ENCODE assay signal across 36 cellular contexts in the genomic region with DNA sequence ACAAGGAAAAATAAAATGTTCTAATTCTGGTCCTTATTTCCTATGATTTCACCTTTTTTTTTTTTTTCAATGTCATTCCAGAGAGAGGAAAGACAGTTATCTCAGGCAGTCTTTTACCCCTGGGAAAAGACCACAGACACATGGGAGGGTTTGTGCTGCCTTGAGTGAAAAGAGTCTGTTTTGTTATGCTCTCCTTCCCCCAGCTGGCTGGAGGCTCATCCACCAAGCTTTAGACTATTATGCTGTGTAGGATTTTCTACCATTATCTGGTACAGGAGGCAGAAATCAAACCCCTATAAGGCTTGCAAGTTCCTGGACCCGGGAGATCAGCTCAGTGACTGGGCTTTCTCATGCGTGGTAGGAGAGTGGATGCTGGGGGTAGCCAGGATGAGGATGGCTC.
DNase-seq lines count a peak whose midpoint lies in the region; ATAC-seq, FAIRE-seq and TF ChIP-seq lines count a peak whose summit lies in the region.
"Had no signal": no experiment of that assay in that cellular context is flagged by ENCODE, and none has a peak within 500 bp of the region (broad histone marks: within the 10 kb centered on the region; RNA-seq: fewer than 3 reads in every experiment).

No MANE protein-coding gene starts in this region.

- H2AFZ ChIP-seq in IMR-90 (replicated peaks; ENCODE audit: low read length, poor library complexity): no peak overlapping the region
- no peak overlapping the region for H2AFZ ChIP-seq in endothelial cell of umbilical vein (ENCODE audit: low read depth, low read length)

- in situ Hi-C loops in IMR-90 (cut with MboI; ENCODE audit: low sequenced_read_pairs): no loop called here

- no peak overlapping the region for H3K56ac ChIP-seq in IMR-90 (ENCODE audit: extremely low read depth, insufficient read depth, low read length)
- H3K56ac ChIP-seq in mesendoderm (ENCODE audit: low read length): no peak overlapping the region

- no peaks in the 10 kb centered on the region for H3K36me3 Mint-ChIP-seq in CD4-positive, alpha-beta memory T cell
- H3K36me3 Mint-ChIP-seq: activated CD4-positive, alpha-beta memory T cell treated with anti-CD3 and anti-CD28 coated beads for 36 hours; naive B cell; type B pancreatic cell had no signal

- DNase-seq in Ammon's horn (ENCODE audit: low spot score) (peak; percentile 46), IMR-90 (no peak), endothelial cell of umbilical vein (ENCODE audit: low read depth, low spot score) (no peak), mesendoderm (no peak), lower leg skin (ENCODE audit: low spot score in 2 of 2) (no peak), NCI-H2029 (lab: John Stamatoyannopoulos, UW) (no peak), OCI-M2 (lab: John Stamatoyannopoulos, UW; ENCODE audit: unreplicated experiment) (no peak)
- no peak for DNase-seq in CD4-positive, alpha-beta memory T cell
- DNase-seq: activated CD4-positive, alpha-beta memory T cell treated with anti-CD3 and anti-CD28 coated beads for 36 hours; activated CD4-positive, CD25-positive, alpha-beta regulatory T cell treated with anti-CD3 and anti-CD28 coated beads, Interleukin-2, amount 50 U/mL, for 72 hours; activated CD8-positive, alpha-beta memory T cell treated with anti-CD3 and anti-CD28 coated beads, Interleukin-2, amount 50 U/mL, for 4 hours; activated naive CD4-positive, alpha-beta T cell treated with anti-CD3 and anti-CD28 coated beads, Interleukin-2, amount 50 U/mL, for 16 hours; amniotic stem cell; colonic mucosa; COR-L47; DMS79 treated with DMSO at 0.1 percent for 48 hours; effector memory CD8-positive, alpha-beta T cell; foreskin melanocyte; immature natural killer cell; left colon; naive B cell; NCI-H146; NCI-H526 treated with DMSO at 0.1 percent for 48 hours; nucleus accumbens; spleen; stimulated activated CD4-positive, alpha-beta T cell treated with anti-CD3 and anti-CD28 coated beads, Interleukin-2, amount 100 ng/mL, for 48 hours had no signal

- H3K9me3 Mint-ChIP-seq in CD4-positive, alpha-beta memory T cell: no peaks in the 10 kb centered on the region
- H3K9me3 Mint-ChIP-seq: activated CD4-positive, alpha-beta memory T cell treated with anti-CD3 and anti-CD28 coated beads for 36 hours; effector memory CD8-positive, alpha-beta T cell; immature natural killer cell; naive B cell; T-helper 1 cell treated with Interleukin-12 subunit alpha and Interleukin-12 subunit beta and Interleukin-4 antibody, amounts not matched to agents 30 μg/mL and 1 μg/mL, for 36 hours; type B pancreatic cell had no signal

- H3K4ac ChIP-seq in IMR-90 (ENCODE audit: low read depth, low read length) (no peak overlapping the region), mesendoderm (ENCODE audit: low read depth, low read length) (no peak overlapping the region)

- H3K23ac ChIP-seq in IMR-90 (ENCODE audit: low read depth, low read length): no peak overlapping the region
- H3K23ac ChIP-seq in mesendoderm (ENCODE audit: low read length): no peak overlapping the region

- H3K9me3 ChIP-seq in IMR-90 (ENCODE audit: control insufficient read depth, insufficient read depth, low read length) (no peaks in the 10 kb centered on the region), endothelial cell of umbilical vein (replicated peaks; ENCODE audit: control insufficient read depth, insufficient read depth, low read length) (no peaks in the 10 kb centered on the region)
- H3K9me3 ChIP-seq in CD4-positive, alpha-beta memory T cell (ENCODE audit: control insufficient read depth in 1 of 2, low read length in 2 of 2): no peaks in the 10 kb centered on the region
- H3K9me3 ChIP-seq: breast epithelium, colonic mucosa, HAP-1, SJSA1, spleen had no signal

- no peak for ATAC-seq in IMR-90 (ENCODE audit: low read depth)
- ATAC-seq: effector memory CD8-positive, alpha-beta T cell; esophagus mucosa; left colon had no signal

- TF ChIP-seq RAD21 in IMR-90 (IDR thresholded peaks at IDR 0.05; ENCODE audit: low read length): no peak

- no CpG with 5 or more reads among the region's 2 CpGs for WGBS in IMR-90 (ENCODE audit: extremely low coverage in 2 of 2, insufficient read length in 1 of 2), 2 experiments
- WGBS in mesendoderm (ENCODE audit: extremely low coverage, insufficient coverage, low lambda C conversion rate): no CpG with 5 or more reads among the region's 2 CpGs
- 83 to 91% methylated on average over 2 of the region's 2 CpGs for WGBS in lower leg skin, 2 donors

- H3K18ac ChIP-seq in IMR-90 (ENCODE audit: low read depth, low read length): no peak overlapping the region; the same call in 1 of the 2 replicates
- peak overlapping the region; percentile 11 for H3K18ac ChIP-seq in mesendoderm (ENCODE audit: low read length)

- H3K79me1 ChIP-seq in IMR-90 (ENCODE audit: low read depth in 1 of 2, low read length in 2 of 2) (no peaks in the 10 kb centered on the region), mesendoderm (ENCODE audit: low read length) (no peaks in the 10 kb centered on the region)

- no peak overlapping the region for H3K4me3 Mint-ChIP-seq in CD4-positive, alpha-beta memory T cell
- H3K4me3 Mint-ChIP-seq: activated CD4-positive, alpha-beta memory T cell treated with anti-CD3 and anti-CD28 coated beads for 36 hours; B cell; effector memory CD8-positive, alpha-beta T cell; immature natural killer cell; naive B cell; T-helper 1 cell treated with Interleukin-12 subunit alpha and Interleukin-12 subunit beta and Interleukin-4 antibody, amounts not matched to agents 30 μg/mL and 1 μg/mL, for 36 hours; type B pancreatic cell had no signal

- H3K4me2 ChIP-seq in IMR-90 (ENCODE audit: low read depth, low read length) (no peak overlapping the region), endothelial cell of umbilical vein (ENCODE audit: insufficient read depth, low read length) (no peak overlapping the region), mesendoderm (ENCODE audit: low read length) (no peak overlapping the region)
- H3K4me2 ChIP-seq: KMS-11 had no signal

- no peak overlapping the region for H2AK5ac ChIP-seq in IMR-90 (ENCODE audit: low read depth, low read length)
- H2AK5ac ChIP-seq in mesendoderm (ENCODE audit: low read length): no peak overlapping the region

- H3K9ac ChIP-seq in IMR-90 (ENCODE audit: low read depth, low read length) (no peak overlapping the region), endothelial cell of umbilical vein (replicated peaks; ENCODE audit: extremely low read depth, insufficient read depth, low read length) (no peak overlapping the region), mesendoderm (ENCODE audit: low read length) (no peak overlapping the region)
- H3K9ac ChIP-seq: KMS-11 had no signal

- no peak overlapping the region for H2AK9ac ChIP-seq in IMR-90 (replicated peaks; ENCODE audit: low read depth, low read length, poor library complexity)

- CTCF ChIA-PET in IMR-90 (lab: Yijun Ruan, JAX): interaction anchor here (1.6 kb wide), 1 partner anchor 26 kb away, joined by 5 read pairs; no protein-coding TSS in a partner anchor
- CTCF ChIA-PET in endothelial cell of umbilical vein (lab: Charles Lee): interaction anchor here (0.7 to 2.0 kb wide), 4 partner anchors 9 to 273 kb away, joined by 3 to 7 read pairs (median 4); no protein-coding TSS in a partner anchor
- CTCF ChIA-PET in CD4-positive, alpha-beta memory T cell (lab: Charles Lee; ENCODE audit: partially characterized antibody): interaction anchor here (1.2 kb wide), 2 partner anchors 10 to 26 kb away, joined by 3 read pairs; no protein-coding TSS in a partner anchor

- H3K27me3 Mint-ChIP-seq in CD4-positive, alpha-beta memory T cell: no peaks in the 10 kb centered on the region
- H3K27me3 Mint-ChIP-seq: activated CD4-positive, alpha-beta memory T cell treated with anti-CD3 and anti-CD28 coated beads for 36 hours; B cell; effector memory CD8-positive, alpha-beta T cell; naive B cell; type B pancreatic cell had no signal

- no peaks in the 10 kb centered on the region for H3K27me3 ChIP-seq in IMR-90 (ENCODE audit: control insufficient read depth, insufficient read depth, low read length)
- H3K27me3 ChIP-seq in endothelial cell of umbilical vein (ENCODE audit: control insufficient read depth in 2 of 2, insufficient read depth in 2 of 2, low read length in 2 of 2): no peaks in the 10 kb centered on the region
- H3K27me3 ChIP-seq in mesendoderm (ENCODE audit: insufficient read depth, low read length, poor library complexity): no peaks in the 10 kb centered on the region
- H3K27me3 ChIP-seq in CD4-positive, alpha-beta memory T cell (ENCODE audit: insufficient read depth, low read length): no peaks in the 10 kb centered on the region
- H3K27me3 ChIP-seq: breast epithelium, colonic mucosa, SJSA1, spleen had no signal

- H3K27ac ChIP-seq in IMR-90 (ENCODE audit: insufficient read depth, low read length): no peak overlapping the region
- no peak overlapping the region for H3K27ac ChIP-seq in endothelial cell of umbilical vein (ENCODE audit: insufficient read depth, low read depth, low read length)
- H3K27ac ChIP-seq in mesendoderm (ENCODE audit: low read depth, low read length): no peak overlapping the region
- H3K27ac ChIP-seq in CD4-positive, alpha-beta memory T cell (ENCODE audit: low read depth, low read length): no peak overlapping the region
- H3K27ac ChIP-seq: breast epithelium, colonic mucosa, KMS-11, SJSA1, spleen had no signal

- TF ChIP-seq CTCF in IMR-90 (conservative IDR thresholded peaks at IDR 0.05; ENCODE audit: low read depth, low read length) (no peak), endothelial cell of umbilical vein (IDR thresholded peaks at IDR 0.05; ENCODE audit: extremely low read depth in 1 of 2, insufficient read depth in 1 of 2, low read depth in 1 of 2, low read length in 2 of 2) (no peak), lower leg skin (IDR thresholded peaks at IDR 0.05) (no peak)

- peaks cover 10% of the 10 kb centered on the region for H3K4me1 ChIP-seq in IMR-90 (ENCODE audit: control insufficient read depth, insufficient read depth, low read length)
- H3K4me1 ChIP-seq in endothelial cell of umbilical vein (ENCODE audit: control insufficient read depth, extremely low read depth, insufficient read depth, low read length): no peaks in the 10 kb centered on the region
- peaks cover 4% of the 10 kb centered on the region for H3K4me1 ChIP-seq in mesendoderm (ENCODE audit: control insufficient read depth, low read depth, low read length)
- H3K4me1 ChIP-seq in CD4-positive, alpha-beta memory T cell (ENCODE audit: insufficient read depth, low read length): no peaks in the 10 kb centered on the region
- H3K4me1 ChIP-seq: colonic mucosa had no signal

- intact Hi-C loops in IMR-90 (cut with micrococcal nuclease): no loop called here
- intact Hi-C loops in endothelial cell of umbilical vein (cut with micrococcal nuclease): no loop called here
- intact Hi-C loops in lower leg skin (cut with DNase I; ENCODE audit: low total_unique reads): no loop called here
- intact Hi-C loops in CD4-positive, alpha-beta memory T cell (cut with micrococcal nuclease): no loop called here

- H2BK15ac ChIP-seq in IMR-90 (ENCODE audit: low read depth, low read length): no peak overlapping the region
- no peak overlapping the region for H2BK15ac ChIP-seq in mesendoderm (replicated peaks; ENCODE audit: low read depth)

- no peak overlapping the region for H3K14ac ChIP-seq in IMR-90 (replicated peaks; ENCODE audit: low read depth, low read length)

- POLR2A ChIA-PET in IMR-90 (lab: Charles Lee; ENCODE audit: unreplicated experiment): no interaction called here
- POLR2A ChIA-PET in endothelial cell of umbilical vein (lab: Charles Lee): no interaction called here
- POLR2A ChIA-PET in CD4-positive, alpha-beta memory T cell (lab: Charles Lee; ENCODE audit: partially characterized antibody): no interaction called here

- H3K4me3 ChIP-seq in IMR-90 (ENCODE audit: insufficient read depth, low read depth, low read length) (no peak overlapping the region), endothelial cell of umbilical vein (replicated peaks in 1 of 3; ENCODE audit: insufficient read depth in 1 of 3, low read depth in 1 of 3, low read length in 3 of 3) (no peak overlapping the region), mesendoderm (ENCODE audit: low read length) (no peak overlapping the region), lower leg skin (ENCODE audit: low read depth, poor library complexity, severe bottlenecking) (no peak overlapping the region)
- H3K4me3 ChIP-seq in CD4-positive, alpha-beta memory T cell (ENCODE audit: low read length in 2 of 2): no peak overlapping the region
- H3K4me3 ChIP-seq: breast epithelium, colonic mucosa, HAP-1, SJSA1, spleen had no signal

- no peak overlapping the region for H4K91ac ChIP-seq in IMR-90 (ENCODE audit: insufficient read depth, low read depth, low read length)

- BruUV-seq in IMR-90 (replicated peaks; lab: Mats Ljungman, UMichigan) (no TSS peak), endothelial cell of umbilical vein (replicated peaks; lab: Mats Ljungman, UMichigan) (no TSS peak)

- H3K27ac Mint-ChIP-seq in CD4-positive, alpha-beta memory T cell: peak overlapping the region in 1 of 7 donors; percentile 26
- H3K27ac Mint-ChIP-seq: activated CD4-positive, alpha-beta memory T cell treated with anti-CD3 and anti-CD28 coated beads for 36 hours; B cell; immature natural killer cell; T-helper 1 cell treated with Interleukin-12 subunit alpha and Interleukin-12 subunit beta and Interleukin-4 antibody, amounts not matched to agents 30 μg/mL and 1 μg/mL, for 36 hours; type B pancreatic cell had no signal

- peaks cover 0 to 4% (median 0%) of the 10 kb centered on the region in 4 donors for H3K4me1 Mint-ChIP-seq in CD4-positive, alpha-beta memory T cell
- H3K4me1 Mint-ChIP-seq: immature natural killer cell had no signal

- no peaks in the 10 kb centered on the region for H4K20me1 ChIP-seq in IMR-90 (ENCODE audit: insufficient read depth, low read length)
- no peaks in the 10 kb centered on the region for H4K20me1 ChIP-seq in endothelial cell of umbilical vein (replicated peaks; ENCODE audit: control insufficient read depth, extremely low read depth, insufficient read depth, low read length)

- H3K9me1 ChIP-seq in IMR-90 (ENCODE audit: insufficient read depth, low read length): peaks cover 8% of the 10 kb centered on the region; the same call in 1 of the 2 replicates
- no peaks in the 10 kb centered on the region for H3K9me1 ChIP-seq in endothelial cell of umbilical vein (replicated peaks; ENCODE audit: control insufficient read depth, extremely low read depth, insufficient read depth, low read length)

- TF ChIP-seq POLR2A in IMR-90 (IDR thresholded peaks at IDR 0.05; ENCODE audit: low read depth, low read length) (no peak), endothelial cell of umbilical vein (IDR thresholded peaks at IDR 0.05; ENCODE audit: low read depth, low read length) (no peak), lower leg skin (IDR thresholded peaks at IDR 0.05) (no peak)

- H2BK120ac ChIP-seq in IMR-90 (ENCODE audit: low read depth, low read length): no peak overlapping the region
- H2BK120ac ChIP-seq in mesendoderm (ENCODE audit: low read depth, low read length): no peak overlapping the region

- no peaks in the 10 kb centered on the region for H3K79me2 ChIP-seq in endothelial cell of umbilical vein (ENCODE audit: control insufficient read depth, insufficient read depth, low read length)
- H3K79me2 ChIP-seq in mesendoderm (ENCODE audit: control insufficient read depth, insufficient read depth, low read length): no peaks in the 10 kb centered on the region

- H2BK5ac ChIP-seq in IMR-90 (ENCODE audit: low read depth, low read length, poor library complexity, severe bottlenecking): no peak overlapping the region
- no peak overlapping the region for H2BK5ac ChIP-seq in mesendoderm (ENCODE audit: low read length)

- dilution Hi-C loops in IMR-90 (cut with HindIII; ENCODE audit: low sequenced_read_pairs, unreplicated experiment): no loop called here
- dilution Hi-C loops in endothelial cell of umbilical vein (cut with MboI; ENCODE audit: extremely low pct_ligation_motif_present, low sequenced_read_pairs): no loop called here

- no peak overlapping the region for H2BK20ac ChIP-seq in IMR-90 (ENCODE audit: low read depth, low read length)

- peak overlapping the region; percentile 3; the same call in 1 of the 2 replicates for H4K5ac ChIP-seq in IMR-90 (ENCODE audit: low read depth, low read length)
- no peak overlapping the region for H4K5ac ChIP-seq in mesendoderm (ENCODE audit: low read length)

- FAIRE-seq in endothelial cell of umbilical vein (lab: Jason Lieb, UNC): peak; percentile 4
- FAIRE-seq: GM18507, RCC 7860 had no signal

- H4K8ac ChIP-seq in IMR-90 (ENCODE audit: low read depth in 2 of 2, low read length in 2 of 2) (0 out of 4 replicates have a peak overlapping the region, but pooled peaks of 1 of the 2 experiments have one; percentile 42), mesendoderm (ENCODE audit: low read depth, low read length) (no peak overlapping the region)

- H3K36me3 ChIP-seq in IMR-90 (ENCODE audit: control insufficient read depth, insufficient read depth, low read length) (no peaks in the 10 kb centered on the region), endothelial cell of umbilical vein (ENCODE audit: control insufficient read depth in 2 of 2, extremely low read depth in 1 of 2, insufficient read depth in 2 of 2, low read length in 2 of 2) (no peaks in the 10 kb centered on the region), mesendoderm (ENCODE audit: control insufficient read depth, insufficient read depth, low read length) (no peaks in the 10 kb centered on the region)
- no peaks in the 10 kb centered on the region for H3K36me3 ChIP-seq in CD4-positive, alpha-beta memory T cell (ENCODE audit: insufficient read depth, low read length)
- H3K36me3 ChIP-seq: breast epithelium, colonic mucosa, HAP-1, SJSA1, spleen had no signal
